In genomic region chr12:111753144-111753881, GRCh38 we compare ENCODE assay signal across 9 cellular contexts. TPM values are rescaled to one million over a fixed set of nuclear protein-coding genes. Genes with fewer than 3 reads are reported as not detected.
DNase-seq lines count a peak whose midpoint lies in the region; ATAC-seq, FAIRE-seq and TF ChIP-seq lines count a peak whose summit lies in the region.
"Had no signal": no experiment of that assay in that cellular context is flagged by ENCODE, and none has a peak within 500 bp of the region (broad histone marks: within the 10 kb centered on the region; RNA-seq: fewer than 3 reads in every experiment).

No MANE protein-coding gene starts in this region.

- H3K27ac ChIP-seq in parathyroid adenoma = no peak overlapping the region
- H3K27ac ChIP-seq: epithelial cell of prostate had no signal

- ATAC-seq in HG03521 (IDR thresholded peaks at IDR 0.05; ENCODE audit: unreplicated experiment) = no peak

- TF ChIP-seq CTCF in AG09319 (IDR thresholded peaks at IDR 0.05; ENCODE audit: low read depth, low read length) (no peak; the same call in none of the 2 replicates), foreskin fibroblast (IDR thresholded peaks at IDR 0.05; ENCODE audit: low read depth, low read length) (peak; percentile 73), parathyroid adenoma (IDR thresholded peaks at IDR 0.05) (peak; percentile 53)

- peak; percentile 61 for DNase-seq in AG09319 (ENCODE audit: extremely low read depth, low read depth)
- DNase-seq in H54 (ENCODE audit: insufficient read length, low spot score) = peak; percentile 52
- DNase-seq in SK-N-DZ (ENCODE audit: low spot score) = peak; percentile 65
- peak; percentile 52 to 85 for DNase-seq in foreskin fibroblast
- DNase-seq in amniotic stem cell (lab: John Stamatoyannopoulos, UW) = no peak
- no peak for DNase-seq in stimulated activated naive CD4-positive, alpha-beta T cell treated with Interleukin-2 at 50 U/mL for 16 hours (lab: John Stamatoyannopoulos, UW)

- no peak for TF ChIP-seq POLR2A in H54 (IDR thresholded peaks at IDR 0.05; ENCODE audit: low read depth, low read length)

- H3K9me3 ChIP-seq in parathyroid adenoma (ENCODE audit: control insufficient read depth, low read length) = no peaks in the 10 kb centered on the region

- no peaks in the 10 kb centered on the region for H3K4me1 ChIP-seq in parathyroid adenoma

- no peak overlapping the region for H3K4me2 ChIP-seq in parathyroid adenoma (ENCODE audit: low read length)

- H2AFZ ChIP-seq in parathyroid adenoma = no peak overlapping the region

- H3K4me3 ChIP-seq in foreskin fibroblast (ENCODE audit: low read depth in 1 of 2, low read length in 2 of 2) (no peak overlapping the region), parathyroid adenoma (ENCODE audit: low read depth, low read length) (no peak overlapping the region)

- H3K27me3 ChIP-seq in parathyroid adenoma (ENCODE audit: control insufficient read depth, insufficient read depth, low read length) = no peaks in the 10 kb centered on the region

- FAIRE-seq in H54 (lab: Jason Lieb, UNC) = no peak

- no peaks in the 10 kb centered on the region for H3K79me2 ChIP-seq in parathyroid adenoma

- H3K9ac ChIP-seq in parathyroid adenoma = no peak overlapping the region

- no peaks in the 10 kb centered on the region for H3K36me3 ChIP-seq in parathyroid adenoma (ENCODE audit: control insufficient read depth, insufficient read depth, low read length)

RNA-seq across cellular contexts. Expression of gene ALDH2, which starts 13.4 kb away (rescaled TPM):
- 87.1 and 96.7 TPM in 2 replicates for polyA plus RNA-seq in SK-N-DZ (2014; cell fraction: cytosol; rRNA removed)
- polyA plus RNA-seq in SK-N-DZ (2014; cell fraction: nucleus; rRNA removed) = 26.2 and 64.6 TPM in 2 replicates

Comparison
In these comparisons a context has a peak if more than half of its experiments do, and no peak if none do; other contexts are left out.
1. DNase-seq: peak in AG09319 (single experiment), H54 (single experiment), SK-N-DZ (single experiment) and foreskin fibroblast (2 of 2); none in amniotic stem cell (single experiment) and stimulated activated naive CD4-positive, alpha-beta T cell treated with Interleukin-2 at 50 U/mL for 16 hours (single experiment).